Comparison of ENCODE assay signal across 19 cellular contexts in the genomic region with DNA sequence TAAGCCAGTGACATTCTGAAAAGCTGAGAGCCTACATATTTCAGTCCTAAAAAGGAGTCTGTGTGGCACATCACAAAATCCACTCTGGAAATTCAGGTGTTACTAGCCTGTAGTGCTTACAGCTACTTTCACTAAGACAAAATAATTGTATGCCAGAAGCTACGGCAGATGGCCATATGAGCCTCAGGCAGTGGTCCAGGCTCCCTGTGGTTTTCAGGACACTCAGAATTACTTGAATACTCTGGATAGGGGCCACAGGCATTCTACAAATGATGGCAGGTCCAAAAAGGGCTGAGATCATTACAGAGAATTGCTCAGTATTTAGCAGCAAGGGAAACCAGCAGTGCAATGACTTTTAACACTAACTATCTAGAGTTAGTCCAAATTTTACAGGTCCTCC.
"Had no signal": no experiment of that assay in that cellular context is flagged by ENCODE, and none has a peak within 500 bp of the region (broad histone marks: within the 10 kb centered on the region; RNA-seq: fewer than 3 reads in every experiment).

No MANE protein-coding gene starts in this region.

- ATAC-seq: lower lobe of right lung, upper lobe of right lung had no signal

- H3K27ac Mint-ChIP-seq: activated naive CD8-positive, alpha-beta T cell treated with anti-CD3 and anti-CD28 coated beads for 36 hours; mesothelial cell of epicardium; neural progenitor cell; stimulated activated naive CD8-positive, alpha-beta T cell treated with anti-CD3 and anti-CD28 coated beads, Interleukin-15, amount 100 ng/mL, for 72 hours had no signal

- H3K27ac ChIP-seq: cardiac muscle cell, coronary artery, lower lobe of right lung, neural progenitor cell, ovary, testis, upper lobe of right lung had no signal

- H2AFZ ChIP-seq: neural progenitor cell had no signal

- H3K9me3 ChIP-seq: lower lobe of right lung, ovary, testis, upper lobe of right lung had no signal

- H3K4me1 ChIP-seq: lower lobe of right lung, neural progenitor cell, testis, upper lobe of right lung had no signal

- H3K4me2 ChIP-seq: neural progenitor cell had no signal

- FAIRE-seq: endothelial cell of umbilical vein had no signal

- H3K4me1 Mint-ChIP-seq: activated naive CD8-positive, alpha-beta T cell treated with anti-CD3 and anti-CD28 coated beads for 36 hours; mesothelial cell of epicardium; neural progenitor cell; stimulated activated naive CD8-positive, alpha-beta T cell treated with anti-CD3 and anti-CD28 coated beads, Interleukin-15, amount 100 ng/mL, for 72 hours had no signal

- H3K27me3 Mint-ChIP-seq: activated naive CD8-positive, alpha-beta T cell treated with anti-CD3 and anti-CD28 coated beads for 36 hours; stimulated activated naive CD8-positive, alpha-beta T cell treated with anti-CD3 and anti-CD28 coated beads, Interleukin-15, amount 100 ng/mL, for 72 hours had no signal

- H3K36me3 Mint-ChIP-seq: activated naive CD8-positive, alpha-beta T cell treated with anti-CD3 and anti-CD28 coated beads for 36 hours; mesothelial cell of epicardium; neural progenitor cell had no signal

- H3K27me3 ChIP-seq: cardiac muscle cell, neural progenitor cell, ovary, testis, upper lobe of right lung had no signal

- H3K9me3 Mint-ChIP-seq: activated naive CD8-positive, alpha-beta T cell treated with anti-CD3 and anti-CD28 coated beads for 36 hours; stimulated activated naive CD8-positive, alpha-beta T cell treated with anti-CD3 and anti-CD28 coated beads, Interleukin-15, amount 100 ng/mL, for 72 hours had no signal

- H3K4me3 Mint-ChIP-seq: activated naive CD8-positive, alpha-beta T cell treated with anti-CD3 and anti-CD28 coated beads for 36 hours; activated T-cell treated with anti-CD3 and anti-CD28 coated beads, Interleukin-2, amount 50 U/mL, for 4 hours; mesothelial cell of epicardium; neural progenitor cell; stimulated activated naive CD8-positive, alpha-beta T cell treated with anti-CD3 and anti-CD28 coated beads, Interleukin-15, amount 100 ng/mL, for 72 hours had no signal

- H3K36me3 ChIP-seq: cardiac muscle cell, lower lobe of right lung, neural progenitor cell, ovary, upper lobe of right lung had no signal

- H3K9ac ChIP-seq: neural progenitor cell had no signal

- H3K4me3 ChIP-seq: cardiac muscle cell, coronary artery, lower lobe of right lung, neural progenitor cell, ovary, testis, upper lobe of right lung had no signal

- DNase-seq: activated CD4-positive, alpha-beta T cell treated with anti-CD3 and anti-CD28 coated beads, Interleukin-2, amount 50 U/mL, for 4 hours; activated CD4-positive, CD25-positive, alpha-beta regulatory T cell treated with anti-CD3 and anti-CD28 coated beads, Interleukin-2, amount 50 U/mL, for 72 hours; activated gamma-delta T cell; activated naive CD8-positive, alpha-beta T cell treated with anti-CD3 and anti-CD28 coated beads for 36 hours; activated T-cell treated with anti-CD3 and anti-CD28 coated beads, Interleukin-2, amount 50 U/mL, for 4 hours; effector CD4-positive, alpha-beta T cell; hypothalamus; lower lobe of right lung; ovary; stimulated activated CD4-positive, alpha-beta T cell treated with anti-CD3 and anti-CD28 coated beads, Interleukin-4, amount 100 ng/mL, for 1 hour; stimulated activated CD8-positive, alpha-beta memory T cell treated with anti-CD3 and anti-CD28 coated beads, Interleukin-4, amount 100 ng/mL, for 48 hours; stimulated activated naive CD8-positive, alpha-beta T cell treated with anti-CD3 and anti-CD28 coated beads, Interleukin-15, amount 100 ng/mL, for 72 hours; testis; upper lobe of right lung had no signal
